In genomic region chr11:74672956-74673895, GRCh38 we compare ENCODE assay signal across 8 cellular contexts. TPM values are rescaled to one million over a fixed set of nuclear protein-coding genes. Genes with fewer than 3 reads are reported as not detected.
DNase-seq lines count a peak whose midpoint lies in the region; ATAC-seq, FAIRE-seq and TF ChIP-seq lines count a peak whose summit lies in the region.

No MANE protein-coding gene starts in this region.

- no peaks in the 10 kb centered on the region for H3K27me3 ChIP-seq in endothelial cell of umbilical vein (ENCODE audit: control insufficient read depth in 2 of 2, insufficient read depth in 2 of 2, low read length in 2 of 2)

- intact Hi-C loops in endothelial cell of umbilical vein (cut with micrococcal nuclease) = no loop called here

- H3K9me3 ChIP-seq in endothelial cell of umbilical vein (replicated peaks; ENCODE audit: control insufficient read depth, insufficient read depth, low read length) = no peaks in the 10 kb centered on the region

- H3K36me3 ChIP-seq in endothelial cell of umbilical vein (ENCODE audit: control insufficient read depth in 2 of 2, extremely low read depth in 1 of 2, insufficient read depth in 2 of 2, low read length in 2 of 2) = no peaks in the 10 kb centered on the region

- TF ChIP-seq CTCF in endothelial cell of umbilical vein (IDR thresholded peaks at IDR 0.05; ENCODE audit: extremely low read depth in 1 of 2, insufficient read depth in 1 of 2, low read depth in 1 of 2, low read length in 2 of 2) = no peak

- dilution Hi-C loops in endothelial cell of umbilical vein (cut with MboI; ENCODE audit: extremely low pct_ligation_motif_present, low sequenced_read_pairs) = no loop called here

- no peak overlapping the region for H2AFZ ChIP-seq in endothelial cell of umbilical vein (ENCODE audit: low read depth, low read length)

- TF ChIP-seq POLR2A in endothelial cell of umbilical vein (IDR thresholded peaks at IDR 0.05; ENCODE audit: low read depth, low read length) = no peak

- DNase-seq in CD1c-positive myeloid dendritic cell (ENCODE audit: extremely low spot score) (peak; percentile 33), NCI-H82 (lab: John Stamatoyannopoulos, UW) (peak; percentile 49), endothelial cell of umbilical vein (ENCODE audit: low read depth, low spot score) (peak; percentile 15), non-pigmented ciliary epithelial cell (ENCODE audit: low read depth) (peak; percentile 96), NCI-H2107 (lab: John Stamatoyannopoulos, UW) (no peak), NCI-H187 (lab: John Stamatoyannopoulos, UW) (no peak)

- no peaks in the 10 kb centered on the region for H3K4me1 ChIP-seq in endothelial cell of umbilical vein (ENCODE audit: control insufficient read depth, extremely low read depth, insufficient read depth, low read length)

- H3K9me1 ChIP-seq in endothelial cell of umbilical vein (replicated peaks; ENCODE audit: control insufficient read depth, extremely low read depth, insufficient read depth, low read length) = no peaks in the 10 kb centered on the region

- CTCF ChIA-PET in endothelial cell of umbilical vein (lab: Charles Lee) = interaction anchor here (1.3 to 2.7 kb wide), 3 partner anchors 10 to 102 kb away, joined by 3 to 15 read pairs (median 3); no protein-coding TSS in a partner anchor

- H3K4me3 ChIP-seq in endothelial cell of umbilical vein (replicated peaks in 1 of 3; ENCODE audit: insufficient read depth in 1 of 3, low read depth in 1 of 3, low read length in 3 of 3) = no peak overlapping the region

- no peak overlapping the region for H3K9ac ChIP-seq in endothelial cell of umbilical vein (replicated peaks; ENCODE audit: extremely low read depth, insufficient read depth, low read length)

- no peaks in the 10 kb centered on the region for H4K20me1 ChIP-seq in endothelial cell of umbilical vein (replicated peaks; ENCODE audit: control insufficient read depth, extremely low read depth, insufficient read depth, low read length)

- H3K79me2 ChIP-seq in endothelial cell of umbilical vein (ENCODE audit: control insufficient read depth, insufficient read depth, low read length) = no peaks in the 10 kb centered on the region

- no peak for FAIRE-seq in endothelial cell of umbilical vein (lab: Jason Lieb, UNC)

- POLR2A ChIA-PET in endothelial cell of umbilical vein (lab: Charles Lee) = no interaction called here

- no TSS peak for BruUV-seq in endothelial cell of umbilical vein (replicated peaks; lab: Mats Ljungman, UMichigan)

- no peak overlapping the region for H3K27ac ChIP-seq in endothelial cell of umbilical vein (ENCODE audit: insufficient read depth, low read depth, low read length)

- ATAC-seq in HG02885 (IDR thresholded peaks at IDR 0.05; ENCODE audit: poor library complexity, unreplicated experiment) = no peak
- no peak for ATAC-seq in GM21447 (IDR thresholded peaks at IDR 0.05; ENCODE audit: unreplicated experiment)

- no peak overlapping the region for H3K4me2 ChIP-seq in endothelial cell of umbilical vein (ENCODE audit: insufficient read depth, low read length)

TF ChIP-seq in endothelial cell of umbilical vein, 7 proteins besides CTCF, POLR2A, EP300 and RAD21:
- TF ChIP-seq JUN (IDR thresholded peaks at IDR 0.05; ENCODE audit: borderline replicate concordance, insufficient read depth, insufficient read length, low read depth) (no peak), MYC (IDR thresholded peaks at IDR 0.05; ENCODE audit: low read depth, low read length) (no peak), EZH2 (IDR thresholded peaks at IDR 0.05; ENCODE audit: borderline replicate concordance, low read depth, low read length, severe bottlenecking) (no peak), FOS (IDR thresholded peaks at IDR 0.05; ENCODE audit: borderline replicate concordance, insufficient read depth, low read length) (no peak), GATA2 (IDR thresholded peaks at IDR 0.05; ENCODE audit: insufficient read depth, insufficient read length, low read depth, low read length) (no peak), MAX (IDR thresholded peaks at IDR 0.05; ENCODE audit: insufficient read depth, insufficient read length) (no peak), POLR2AphosphoS5 (IDR thresholded peaks at IDR 0.05; ENCODE audit: insufficient read depth, low read depth, low read length) (no peak)

RNA-seq across cellular contexts. Expression of gene CHRDL2, which starts 58.0 kb away (rescaled TPM):
- total RNA-seq in endothelial cell of umbilical vein = not detected in 2 replicates
- polyA plus RNA-seq in endothelial cell of umbilical vein = not detected in 2 replicates
- not detected in 2 replicates for polyA plus RNA-seq in endothelial cell of umbilical vein (2011; cell fraction: cytosol; rRNA removed)
- not detected in 2 replicates for polyA plus RNA-seq in endothelial cell of umbilical vein (2011; cell fraction: nucleus; rRNA removed)
- not detected in 2 replicates for polyA plus RNA-seq in endothelial cell of umbilical vein (2012)
- polyA minus RNA-seq in endothelial cell of umbilical vein = not detected in 2 replicates
- polyA minus RNA-seq in endothelial cell of umbilical vein (2011; cell fraction: cytosol; rRNA and poly(A)+ RNA removed) = not detected
- not detected in 2 replicates for polyA minus RNA-seq in endothelial cell of umbilical vein (2011; cell fraction: nucleus; rRNA and poly(A)+ RNA removed)

Comparison
In these comparisons a context has a peak if more than half of its experiments do, and no peak if none do; other contexts are left out.
1. DNase-seq: peak in CD1c-positive myeloid dendritic cell (single experiment), NCI-H82 (single experiment), endothelial cell of umbilical vein (single experiment) and non-pigmented ciliary epithelial cell (single experiment); none in NCI-H2107 (single experiment) and NCI-H187 (0 of 2).